Comparison of ENCODE assay signal across 8 cellular contexts in genomic region chr3:41200669-41201021, GRCh38.
DNase-seq lines count a peak whose midpoint lies in the region; ATAC-seq and TF ChIP-seq lines count a peak whose summit lies in the region.

No MANE protein-coding gene starts in this region.

- H3K4me3 ChIP-seq in foreskin fibroblast (ENCODE audit: low read depth in 1 of 2, low read length in 2 of 2), result peak overlapping the region; percentile 85 to 95

- DNase-seq in ELR (ENCODE audit: low read depth) (peak; percentile 55), LoVo (ENCODE audit: low spot score) (peak; percentile 8), foreskin fibroblast (peak; percentile 35 to 61), pons (ENCODE audit: low spot score) (peak; percentile 71), posterior cingulate gyrus (no peak)
- DNase-seq in activated CD4-positive, alpha-beta T cell treated with anti-CD3 and anti-CD28 coated beads, Interleukin-2, amount 50 U/mL, for 1 hour, result peak; percentile 26

- intact Hi-C loops in posterior cingulate gyrus (cut with DNase I), result loop anchor here (5.0 kb wide), 1 partner anchor 618 kb away; no protein-coding TSS in a partner anchor

- no peak for ATAC-seq in GM18517 (IDR thresholded peaks at IDR 0.05; ENCODE audit: unreplicated experiment)
- no peak for ATAC-seq in GM21723 (IDR thresholded peaks at IDR 0.05; ENCODE audit: unreplicated experiment)

- TF ChIP-seq CTCF in foreskin fibroblast (IDR thresholded peaks at IDR 0.05; ENCODE audit: low read depth, low read length), result no peak

Comparison
In these comparisons a context has a peak if more than half of its experiments do, and no peak if none do; other contexts are left out.
1. DNase-seq: peak in ELR (single experiment), LoVo (single experiment), activated CD4-positive, alpha-beta T cell treated with anti-CD3 and anti-CD28 coated beads, Interleukin-2, amount 50 U/mL, for 1 hour (single experiment), foreskin fibroblast (2 of 2) and pons (single experiment); none in posterior cingulate gyrus (0 of 10).